ENCODE assay signal across 7 cellular contexts in genomic region chr12:6923851-6924250, GRCh38. TPM values are rescaled to one million over a fixed set of nuclear protein-coding genes. Genes with fewer than 3 reads are reported as not detected.
DNase-seq lines count a peak whose midpoint lies in the region; ATAC-seq and TF ChIP-seq lines count a peak whose summit lies in the region.
"Had no signal": no experiment of that assay in that cellular context is flagged by ENCODE, and none has a peak within 500 bp of the region (broad histone marks: within the 10 kb centered on the region; RNA-seq: fewer than 3 reads in every experiment).

No MANE protein-coding gene starts in this region.

- peaks cover 33% of the 10 kb centered on the region for H3K4me1 Mint-ChIP-seq in activated naive CD4-positive, alpha-beta T cell treated with anti-CD3 and anti-CD28 coated beads for 36 hours (ENCODE audit: low read depth)

- ATAC-seq in HG02610 (IDR thresholded peaks at IDR 0.05; ENCODE audit: unreplicated experiment): no peak
- no peak for ATAC-seq in GM21515 (IDR thresholded peaks at IDR 0.05; ENCODE audit: unreplicated experiment)

- H3K27ac ChIP-seq in transverse colon: peak overlapping the region; percentile 96 to 99 (median 98)

- DNase-seq in activated naive CD4-positive, alpha-beta T cell treated with anti-CD3 and anti-CD28 coated beads for 36 hours: no peak
- DNase-seq in activated naive CD4-positive, alpha-beta T cell (lab: John Stamatoyannopoulos, UW): no peak
- DNase-seq in fibroblast of the aortic adventitia (ENCODE audit: low read depth) (peak; percentile 38), transverse colon (no peak)

- H3K27ac Mint-ChIP-seq in activated naive CD4-positive, alpha-beta T cell treated with anti-CD3 and anti-CD28 coated beads for 36 hours: peak overlapping the region; percentile 78

- in situ Hi-C loops in transverse colon (cut with MboI; ENCODE audit: low pct_ligation_motif_present in 1 of 4, low pct_unique_long_range_greater_than_20kb in 1 of 4, low sequenced_read_pairs in 3 of 4): loop anchor here in 1 of 4 donors (25.0 kb wide), 1 partner anchor 188 kb away; the partner anchor contains the start of gene C1RL

- WGBS in transverse colon (ENCODE audit: low coverage in 1 of 2), 2 donors: 53% methylated on average over 6 of the region's 6 CpGs; no CpG with 5 or more reads in 1 of the 2 donors

- TF ChIP-seq EP300 in transverse colon (IDR thresholded peaks at IDR 0.05; ENCODE audit: low read depth): no peak

- no peaks in the 10 kb centered on the region for H3K27me3 ChIP-seq in transverse colon
- H3K27me3 ChIP-seq: SJSA1 had no signal

- H3K4me3 Mint-ChIP-seq in activated naive CD4-positive, alpha-beta T cell treated with anti-CD3 and anti-CD28 coated beads for 36 hours: no peak overlapping the region

- intact Hi-C loops in activated naive CD4-positive, alpha-beta T cell treated with anti-CD3 and anti-CD28 coated beads for 36 hours (cut with micrococcal nuclease): loop anchor here (1.0 to 10.0 kb wide), 11 partner anchors 14 to 711 kb away; partner anchors contain the start of genes C12orf57, C1R and LPCAT3
- intact Hi-C loops in transverse colon (cut with DNase I; ENCODE audit: low total_unique reads): loop anchor here (2.0 kb wide), 1 partner anchor 41 kb away; no protein-coding TSS in a partner anchor

- H3K4me3 ChIP-seq in fibroblast of the aortic adventitia (ENCODE audit: low read depth, low read length) (no peak overlapping the region), transverse colon (no peak overlapping the region)
- H3K4me3 ChIP-seq: SJSA1 had no signal

- peaks cover 11 to 38% (median 33%) of the 10 kb centered on the region in 4 donors for H3K4me1 ChIP-seq in transverse colon

- CTCF ChIA-PET in activated naive CD4-positive, alpha-beta T cell treated with anti-CD3 and anti-CD28 coated beads for 36 hours (lab: Charles Lee): interaction anchor here (0.5 to 4.6 kb wide), 14 partner anchors 9 to 450 kb away, joined by 3 to 43 read pairs (median 7); partner anchors contain the start of genes C12orf57, RNU7-1 and SPSB2

- no peaks in the 10 kb centered on the region for H3K9me3 ChIP-seq in transverse colon
- H3K9me3 ChIP-seq: SJSA1 had no signal

- no peaks in the 10 kb centered on the region for H3K36me3 ChIP-seq in transverse colon

- no peaks in the 10 kb centered on the region for H3K27me3 Mint-ChIP-seq in activated naive CD4-positive, alpha-beta T cell treated with anti-CD3 and anti-CD28 coated beads for 36 hours (ENCODE audit: low read depth)

- TF ChIP-seq POLR2A in transverse colon (IDR thresholded peaks at IDR 0.05): no peak

- peaks cover 16% of the 10 kb centered on the region for H3K36me3 Mint-ChIP-seq in activated naive CD4-positive, alpha-beta T cell treated with anti-CD3 and anti-CD28 coated beads for 36 hours (ENCODE audit: low read depth)

- H3K9me3 Mint-ChIP-seq in activated naive CD4-positive, alpha-beta T cell treated with anti-CD3 and anti-CD28 coated beads for 36 hours: no peaks in the 10 kb centered on the region

- TF ChIP-seq CTCF in fibroblast of the aortic adventitia (IDR thresholded peaks at IDR 0.05; ENCODE audit: insufficient read depth, low read length) (no peak), transverse colon (IDR thresholded peaks at IDR 0.05) (no peak)

RNA-seq across cellular contexts. Expression of gene ATN1, which starts 3.9 kb away (rescaled TPM):
- total RNA-seq in activated naive CD4-positive, alpha-beta T cell treated with anti-CD3 and anti-CD28 coated beads for 36 hours: 10 to 100 TPM; 20.1 to 22.2 TPM
- total RNA-seq in fibroblast of the aortic adventitia (ENCODE audit: low replicate concordance) (13.6 and 13.8 TPM in 2 replicates), transverse colon (100 to 1,000 TPM in 2 of 4 donors, 10 to 100 TPM in 2; 59.1 to 160 (median 112) TPM)

RNA-seq across cellular contexts. Expression of gene ENO2, which starts 9.5 kb away (rescaled TPM):
- total RNA-seq in activated naive CD4-positive, alpha-beta T cell treated with anti-CD3 and anti-CD28 coated beads for 36 hours: 100 to 1,000 TPM; 128 to 131 TPM
- total RNA-seq in fibroblast of the aortic adventitia (ENCODE audit: low replicate concordance) (8.7 and 12.7 TPM in 2 replicates), transverse colon (10 to 100 TPM in 2 of 4 donors, 1 to 10 TPM in 2; 7.2 to 14.1 (median 9.6) TPM)

RNA-seq across cellular contexts. Expression of gene LRRC23, which starts 19.2 kb away (rescaled TPM):
- 1 to 10 TPM; 6.3 to 6.4 TPM for total RNA-seq in activated naive CD4-positive, alpha-beta T cell treated with anti-CD3 and anti-CD28 coated beads for 36 hours
- total RNA-seq in fibroblast of the aortic adventitia (ENCODE audit: low replicate concordance): 7.0 and 62.6 TPM in 2 replicates
- 10 to 100 TPM in 1 of 4 donors, 1 to 10 TPM in 1, under 1 TPM in 1, not detected in 1; 0.60 to 11.3 (median 5.9) TPM for total RNA-seq in transverse colon

RNA-seq across cellular contexts. Expression of gene RNU7-1, which starts 19.8 kb away (rescaled TPM):
- total RNA-seq in activated naive CD4-positive, alpha-beta T cell treated with anti-CD3 and anti-CD28 coated beads for 36 hours: not detected
- total RNA-seq in fibroblast of the aortic adventitia (ENCODE audit: low replicate concordance): not detected in 2 replicates
- not detected for total RNA-seq in transverse colon
- total RNA-seq: SJSA1 had no signal

RNA-seq across cellular contexts. Expression of gene C12orf57, which starts 20.0 kb away (rescaled TPM):
- 100 to 1,000 TPM; 242 to 245 TPM for total RNA-seq in activated naive CD4-positive, alpha-beta T cell treated with anti-CD3 and anti-CD28 coated beads for 36 hours
- total RNA-seq in fibroblast of the aortic adventitia (ENCODE audit: low replicate concordance) (100 and 156 TPM in 2 replicates), transverse colon (100 to 1,000 TPM; 303 to 452 (median 386) TPM)
